ENCODE assay signal across 9 cellular contexts in the genomic region with DNA sequence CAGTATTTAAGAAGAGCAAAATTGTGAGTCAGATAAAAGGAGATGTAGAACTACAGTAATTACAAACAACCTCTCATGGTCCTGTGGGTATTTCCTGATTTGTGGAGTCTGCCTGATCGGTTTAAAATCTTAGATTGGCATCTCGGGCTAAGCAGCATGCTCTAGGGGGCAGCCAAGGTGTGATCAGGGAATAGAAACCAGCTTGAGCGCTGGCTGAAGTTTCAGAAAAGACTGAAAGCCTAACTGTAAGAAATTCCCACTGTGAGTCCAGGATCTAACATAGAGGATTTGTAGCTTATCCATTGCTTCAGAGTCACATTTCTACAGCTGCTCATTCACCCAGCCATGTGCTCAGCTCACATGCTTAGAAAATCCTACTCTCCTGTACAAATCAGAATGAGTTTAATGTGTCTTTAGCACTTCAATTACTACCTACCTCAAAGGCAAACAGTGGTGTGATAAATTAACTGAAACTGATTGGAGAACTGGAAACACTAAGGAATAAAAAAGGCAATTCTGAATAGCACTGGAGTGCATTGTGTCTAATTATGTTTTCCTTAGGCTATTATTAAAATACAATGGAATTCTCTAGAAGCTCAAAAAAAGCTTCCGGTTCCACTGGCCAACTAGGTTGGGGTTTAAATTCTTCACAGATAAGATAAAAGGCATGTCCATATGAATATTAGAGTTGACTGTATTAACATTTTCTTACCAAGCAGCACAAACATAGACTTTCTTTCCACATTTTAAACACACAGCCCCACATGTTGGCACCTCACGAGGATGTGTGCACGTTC.
DNase-seq lines count a peak whose midpoint lies in the region; ATAC-seq and TF ChIP-seq lines count a peak whose summit lies in the region.
"Had no signal": no experiment of that assay in that cellular context is flagged by ENCODE, and none has a peak within 500 bp of the region (broad histone marks: within the 10 kb centered on the region; RNA-seq: fewer than 3 reads in every experiment).

No MANE protein-coding gene starts in this region.

- no peak overlapping the region for H3K27ac Mint-ChIP-seq in CD14-positive monocyte

- 86 to 88% methylated on average over 6 of the region's 6 CpGs for WGBS in GM23248 (ENCODE audit: low coverage in 1 of 2, low lambda C conversion rate in 2 of 2, missing lambda C conversion rate in 2 of 2), 2 experiments

- H3K4me3 ChIP-seq in H7 (ENCODE audit: insufficient read depth, low read depth, low read length) (no peak overlapping the region), Panc1 (ENCODE audit: low read depth in 2 of 2, low read length in 2 of 2) (no peak overlapping the region), GM23248 (no peak overlapping the region)
- H3K4me3 ChIP-seq: SJCRH30 had no signal

- H3K27ac ChIP-seq in Panc1 (ENCODE audit: low read length) (no peak overlapping the region), GM23248 (no peak overlapping the region)
- H3K27ac ChIP-seq: SJCRH30 had no signal

- no peak overlapping the region for H2AFZ ChIP-seq in GM23248

- H3K9me3 ChIP-seq in Panc1 (ENCODE audit: control insufficient read depth, insufficient read depth, low read depth, low read length) (no peaks in the 10 kb centered on the region), GM23248 (ENCODE audit: low read depth) (no peaks in the 10 kb centered on the region)

- peaks cover 3% of the 10 kb centered on the region; the same call in 1 of the 2 replicates for H3F3A ChIP-seq in GM23248 (ENCODE audit: insufficient read depth)

- no peaks in the 10 kb centered on the region for H3K27me3 ChIP-seq in H7 (ENCODE audit: control insufficient read depth, insufficient read depth, low read length)
- no peaks in the 10 kb centered on the region for H3K27me3 ChIP-seq in Panc1 (ENCODE audit: control insufficient read depth, insufficient read depth, low read length)
- H3K27me3 ChIP-seq in GM23248 (replicated peaks; ENCODE audit: insufficient read depth), result no peaks in the 10 kb centered on the region
- H3K27me3 ChIP-seq: SJCRH30 had no signal

- intact Hi-C loops in CD14-positive monocyte (cut with micrococcal nuclease) (no loop called here), Panc1 (cut with micrococcal nuclease; ENCODE audit: unreplicated experiment) (no loop called here), left colon (cut with DNase I, micrococcal nuclease) (no loop called here)

- peaks cover 8 to 23% (median 14%) of the 10 kb centered on the region in 7 donors for H3K9me3 Mint-ChIP-seq in CD14-positive monocyte

- H3K27me3 Mint-ChIP-seq in CD14-positive monocyte (ENCODE audit: low read depth in 3 of 3), result peaks cover 1 to 2% (median 2%) of the 10 kb centered on the region in 3 donors

- H3K36me3 ChIP-seq in H7 (replicated peaks; ENCODE audit: control insufficient read depth, insufficient read depth, low read length) (no peaks in the 10 kb centered on the region), Panc1 (ENCODE audit: control insufficient read depth, insufficient read depth, low read length) (no peaks in the 10 kb centered on the region), GM23248 (ENCODE audit: low read depth) (peaks cover 5% of the 10 kb centered on the region; the same call in 1 of the 2 replicates)
- H3K36me3 ChIP-seq: SJCRH30 had no signal

- peaks cover 4 to 8% of the 10 kb centered on the region in 2 donors for H3K36me3 Mint-ChIP-seq in CD14-positive monocyte

- in situ Hi-C loops in Panc1 (cut with HindIII; ENCODE audit: low pct_unique_long_range_greater_than_20kb, low sequenced_read_pairs) (no loop called here), GM23248 (cut with MboI) (no loop called here)

- CTCF ChIA-PET in Panc1 (lab: Charles Lee), result interaction anchor here (0.6 kb wide), 1 partner anchor 316 kb away, joined by 3 read pairs; no protein-coding TSS in a partner anchor

- no peaks in the 10 kb centered on the region for H3K9me2 ChIP-seq in GM23248 (ENCODE audit: insufficient read depth)

- ATAC-seq in Panc1 (0 out of 2 replicates have a peak, but pooled peaks have one; percentile 56), left colon (peak; percentile 61), GM18858 (IDR thresholded peaks at IDR 0.05; ENCODE audit: unreplicated experiment) (no peak), GM21515 (IDR thresholded peaks at IDR 0.05; ENCODE audit: unreplicated experiment) (no peak)

- no peaks in the 10 kb centered on the region for H3K79me2 ChIP-seq in GM23248 (ENCODE audit: insufficient read depth)

- TF ChIP-seq CTCF in CD14-positive monocyte (IDR thresholded peaks at IDR 0.05), result no peak
- TF ChIP-seq CTCF in Panc1 (IDR thresholded peaks at IDR 0.05), result no peak; the same call in 1 of the 2 replicates

- DNase-seq in CD14-positive monocyte (ENCODE audit: low spot score), result peak; percentile 30
- DNase-seq in H7, result peak; percentile 80
- no peak for DNase-seq in Panc1 (ENCODE audit: low read depth, low spot score)
- DNase-seq in left colon, result peak in 1 of 2 donors; percentile 43
- no peak for DNase-seq in SIG-M5 (lab: John Stamatoyannopoulos, UW)
- DNase-seq in GM23248, result no peak

- no peaks in the 10 kb centered on the region for H4K20me1 ChIP-seq in GM23248 (ENCODE audit: insufficient read depth)

- no peak overlapping the region for H3K9ac ChIP-seq in GM23248

- no TSS peak for BruUV-seq in Panc1 (replicated peaks; lab: Mats Ljungman, UMichigan)

- POLR2A ChIA-PET in Panc1 (lab: Charles Lee), result no interaction called here

- H3K4me2 ChIP-seq in GM23248 (ENCODE audit: unreplicated experiment), result no peak overlapping the region

- no peak overlapping the region for H3K4me3 Mint-ChIP-seq in CD14-positive monocyte

- no peaks in the 10 kb centered on the region for H3K4me1 ChIP-seq in Panc1 (ENCODE audit: control insufficient read depth, insufficient read depth, low read length)
- H3K4me1 ChIP-seq in GM23248 (ENCODE audit: insufficient read depth), result no peaks in the 10 kb centered on the region

- H3K4me1 Mint-ChIP-seq in CD14-positive monocyte, result peaks cover 5% of the 10 kb centered on the region

Comparison
In these comparisons a context has a peak if more than half of its experiments do, and no peak if none do; other contexts are left out.
1. DNase-seq: peak in CD14-positive monocyte (single experiment) and H7 (single experiment); none in Panc1 (single experiment), SIG-M5 (single experiment) and GM23248 (single experiment).
2. ATAC-seq: peak in Panc1 (single experiment) and left colon (single experiment); none in GM18858 (single experiment) and GM21515 (single experiment).